In the genomic region with DNA sequence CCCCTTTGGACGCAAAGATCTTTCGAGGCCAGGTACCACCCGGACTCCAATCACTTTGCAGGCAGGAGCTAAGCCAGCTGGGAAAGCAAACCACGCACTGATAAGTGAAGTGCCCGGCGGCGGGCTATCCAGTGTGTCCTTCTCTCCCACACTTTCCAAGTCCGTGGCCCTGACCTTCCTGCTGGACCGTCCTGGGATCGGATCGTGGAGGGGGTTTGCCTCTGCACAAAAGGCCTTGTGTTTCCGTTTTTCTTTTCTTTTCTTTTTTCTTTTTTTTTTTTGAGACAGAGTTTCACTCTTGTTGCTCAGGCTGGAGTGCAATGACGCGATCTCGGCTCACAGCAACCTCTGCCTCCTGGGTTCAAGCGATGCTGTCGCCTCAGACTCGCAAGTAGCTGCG, we compare ENCODE assay signal across 5 cellular contexts. TPM values are rescaled to one million over a fixed set of nuclear protein-coding genes. Genes with fewer than 3 reads are reported as not detected.
"Had no signal": no experiment of that assay in that cellular context is flagged by ENCODE, and none has a peak within 500 bp of the region (broad histone marks: within the 10 kb centered on the region; RNA-seq: fewer than 3 reads in every experiment).

No MANE protein-coding gene starts in this region.

RNA-seq across cellular contexts. Expression of gene APOBEC3H, which starts 18.0 kb away (rescaled TPM):
- total RNA-seq: aorta, cardiac septum, osteocyte, psoas muscle, vagina had no signal
- polyA plus RNA-seq: aorta had no signal
